Comparison of ENCODE assay signal across 22 cellular contexts in genomic region chr7:114206688-114207087, GRCh38.
DNase-seq lines count a peak whose midpoint lies in the region; ATAC-seq, FAIRE-seq and TF ChIP-seq lines count a peak whose summit lies in the region.
"Had no signal": no experiment of that assay in that cellular context is flagged by ENCODE, and none has a peak within 500 bp of the region (broad histone marks: within the 10 kb centered on the region; RNA-seq: fewer than 3 reads in every experiment).

No MANE protein-coding gene starts in this region.

- ATAC-seq in IMR-90 (ENCODE audit: low read depth) = no peak
- no peak for ATAC-seq in K562
- no peak for ATAC-seq in HG03460 (IDR thresholded peaks at IDR 0.05; ENCODE audit: unreplicated experiment)
- ATAC-seq: CD8-positive, alpha-beta T cell had no signal

- H3K36me3 Mint-ChIP-seq in activated naive CD4-positive, alpha-beta T cell treated with anti-CD3 and anti-CD28 coated beads, Interleukin-2, amount 10 ng/mL, durations not matched to agents 7 days and 5 days = no peaks in the 10 kb centered on the region
- H3K36me3 Mint-ChIP-seq: CD8-positive, alpha-beta T cell had no signal

- H3K9me3 ChIP-seq in IMR-90 (ENCODE audit: control insufficient read depth, insufficient read depth, low read length) (no peaks in the 10 kb centered on the region), K562 (replicated peaks; ENCODE audit: control insufficient read depth, insufficient read depth, low read depth, low read length) (peaks cover 4% of the 10 kb centered on the region)
- H3K9me3 ChIP-seq: Caco-2 had no signal

- no peak overlapping the region for H4K8ac ChIP-seq in IMR-90 (ENCODE audit: low read depth in 2 of 2, low read length in 2 of 2)

- no peak for TF ChIP-seq CTCF in IMR-90 (conservative IDR thresholded peaks at IDR 0.05; ENCODE audit: low read depth, low read length)
- TF ChIP-seq CTCF in K562 (IDR thresholded peaks at IDR 0.05 in 2 of 3, conservative IDR thresholded peaks at IDR 0.05 in 1 of 3; ENCODE audit: insufficient read depth in 2 of 3, low read depth in 1 of 3, low read length in 3 of 3) = no peak

- H3K79me2 ChIP-seq in K562 (ENCODE audit: control insufficient read depth, insufficient read depth, low read length) = no peaks in the 10 kb centered on the region

- CTCF ChIA-PET in activated naive CD4-positive, alpha-beta T cell treated with anti-CD3 and anti-CD28 coated beads, Interleukin-2, amount 10 ng/mL, durations not matched to agents 7 days and 5 days (lab: Charles Lee) = no interaction called here
- CTCF ChIA-PET in IMR-90 (lab: Yijun Ruan, JAX) (no interaction called here), K562 (lab: Yijun Ruan, JAX; ENCODE audit: low intra/inter-chr PET ratio) (no interaction called here)

- intact Hi-C loops in IMR-90 (cut with micrococcal nuclease) = no loop called here
- intact Hi-C loops in K562 (cut with micrococcal nuclease) = no loop called here

- dilution Hi-C loops in IMR-90 (cut with HindIII; ENCODE audit: low sequenced_read_pairs, unreplicated experiment) = no loop called here

- no peaks in the 10 kb centered on the region for H3K4me1 ChIP-seq in IMR-90 (ENCODE audit: control insufficient read depth, insufficient read depth, low read length)
- no peaks in the 10 kb centered on the region for H3K4me1 ChIP-seq in K562 (replicated peaks in 1 of 2; ENCODE audit: control insufficient read depth in 2 of 2, insufficient read depth in 2 of 2, low read length in 2 of 2)
- H3K4me1 ChIP-seq: BLaER1 treated with 17β-estradiol and CSF1 and Interleukin-3, amounts not matched to agents 10 nM and 100 nM; Caco-2 had no signal

- H2AK9ac ChIP-seq in IMR-90 (replicated peaks; ENCODE audit: low read depth, low read length, poor library complexity) = no peak overlapping the region

- no peak overlapping the region for H4K5ac ChIP-seq in IMR-90 (ENCODE audit: low read depth, low read length)

- no peak overlapping the region for H2BK5ac ChIP-seq in IMR-90 (ENCODE audit: low read depth, low read length, poor library complexity, severe bottlenecking)

- H3K4me3 ChIP-seq in IMR-90 (ENCODE audit: insufficient read depth, low read depth, low read length) = no peak overlapping the region
- H3K4me3 ChIP-seq in K562 = no peak overlapping the region
- H3K4me3 ChIP-seq: BLaER1 treated with 17β-estradiol and CSF1 and Interleukin-3, amounts not matched to agents 10 nM and 100 nM had no signal

- in situ Hi-C loops in IMR-90 (cut with MboI; ENCODE audit: low sequenced_read_pairs) (no loop called here), K562 (cut with MboI) (no loop called here)

- no peak overlapping the region for H3K4ac ChIP-seq in IMR-90 (ENCODE audit: low read depth, low read length)

- no peak overlapping the region for H3K14ac ChIP-seq in IMR-90 (replicated peaks; ENCODE audit: low read depth, low read length)

- H3K27me3 Mint-ChIP-seq in activated naive CD4-positive, alpha-beta T cell treated with anti-CD3 and anti-CD28 coated beads, Interleukin-2, amount 10 ng/mL, durations not matched to agents 7 days and 5 days = no peaks in the 10 kb centered on the region
- H3K27me3 Mint-ChIP-seq: B cell; CD4-positive, alpha-beta T cell had no signal

- H2BK20ac ChIP-seq in IMR-90 (ENCODE audit: low read depth, low read length) = no peak overlapping the region

- H3K9me3 Mint-ChIP-seq in activated naive CD4-positive, alpha-beta T cell treated with anti-CD3 and anti-CD28 coated beads, Interleukin-2, amount 10 ng/mL, durations not matched to agents 7 days and 5 days = no peaks in the 10 kb centered on the region
- H3K9me3 Mint-ChIP-seq: CD4-positive, alpha-beta T cell; CD8-positive, alpha-beta T cell had no signal

- POLR2A ChIA-PET in IMR-90 (lab: Charles Lee; ENCODE audit: unreplicated experiment) = no interaction called here
- POLR2A ChIA-PET in K562 (lab: Yijun Ruan, JAX) = no interaction called here

- no CpG with 5 or more reads among the region's 1 CpG for WGBS in IMR-90 (ENCODE audit: extremely low coverage in 2 of 2, insufficient read length in 1 of 2), 2 experiments
- 0% methylated on average over 1 of the region's 1 CpG for WGBS in K562 (ENCODE audit: insufficient coverage, low coverage, missing lambda C conversion rate)

- no TSS peak for BruUV-seq in IMR-90 (replicated peaks; lab: Mats Ljungman, UMichigan)
- no TSS peak for BruUV-seq in K562 (replicated peaks; lab: Mats Ljungman, UMichigan)

- H3K4me1 Mint-ChIP-seq in activated naive CD4-positive, alpha-beta T cell treated with anti-CD3 and anti-CD28 coated beads, Interleukin-2, amount 10 ng/mL, durations not matched to agents 7 days and 5 days = no peaks in the 10 kb centered on the region
- H3K4me1 Mint-ChIP-seq: B cell had no signal

- TF ChIP-seq RAD21 in IMR-90 (IDR thresholded peaks at IDR 0.05; ENCODE audit: low read length) (no peak), K562 (CRISPR knock-in tag; conservative IDR thresholded peaks at IDR 0.05 in 1 of 2, IDR thresholded peaks at IDR 0.05 in 1 of 2) (no peak)

- no peak for TF ChIP-seq EP300 in K562 (IDR thresholded peaks at IDR 0.05; ENCODE audit: low read length)

- H4K20me1 ChIP-seq in IMR-90 (ENCODE audit: insufficient read depth, low read length) = no peaks in the 10 kb centered on the region
- H4K20me1 ChIP-seq in K562 (replicated peaks; ENCODE audit: control insufficient read depth, insufficient read depth, low read length) = no peaks in the 10 kb centered on the region
- H4K20me1 ChIP-seq: BLaER1 treated with 17β-estradiol and CSF1 and Interleukin-3, amounts not matched to agents 10 nM and 100 nM had no signal

- no peak for DNase-seq in activated naive CD4-positive, alpha-beta T cell treated with anti-CD3 and anti-CD28 coated beads, Interleukin-2, amount 10 ng/mL, durations not matched to agents 7 days and 5 days
- no peak for DNase-seq in activated naive CD4-positive, alpha-beta T cell (lab: John Stamatoyannopoulos, UW)
- DNase-seq in IMR-90 (no peak), K562 (ENCODE audit: extremely low read depth in 1 of 4, low spot score in 3 of 4) (no peak)
- no peak for DNase-seq in stimulated activated CD4-positive, alpha-beta T cell treated with anti-CD3 and anti-CD28 coated beads, Interleukin-4, amount 100 ng/mL, for 1 hour
- DNase-seq: AML-193; Caco-2; Calu3; CD4-positive, alpha-beta T cell; CD8-positive, alpha-beta T cell; DMS79 treated with DMSO at 0.1 percent for 48 hours; GF-D8 had no signal

- no peak overlapping the region for H2AFZ ChIP-seq in IMR-90 (replicated peaks; ENCODE audit: low read length, poor library complexity)
- H2AFZ ChIP-seq in K562 (ENCODE audit: low read depth, low read length) = no peak overlapping the region

- H3K9me1 ChIP-seq in IMR-90 (ENCODE audit: insufficient read depth, low read length) (no peaks in the 10 kb centered on the region), K562 (ENCODE audit: control insufficient read depth, insufficient read depth, low read length) (no peaks in the 10 kb centered on the region)

- H3K4me2 ChIP-seq in IMR-90 (ENCODE audit: low read depth, low read length) (no peak overlapping the region), K562 (ENCODE audit: insufficient read depth, low read length) (no peak overlapping the region)
- H3K4me2 ChIP-seq: BLaER1 treated with 17β-estradiol and CSF1 and Interleukin-3, amounts not matched to agents 10 nM and 100 nM had no signal

- H3K27ac ChIP-seq in IMR-90 (ENCODE audit: insufficient read depth, low read length) (no peak overlapping the region), K562 (ENCODE audit: extremely low read depth, low read depth, low read length) (no peak overlapping the region)
- H3K27ac ChIP-seq: 22Rv1; BLaER1 treated with 17β-estradiol and CSF1 and Interleukin-3, amounts not matched to agents 10 nM and 100 nM; C4-2B had no signal

- no peak overlapping the region for H3K56ac ChIP-seq in IMR-90 (ENCODE audit: extremely low read depth, insufficient read depth, low read length)

- peak overlapping the region; percentile 40 for H3K27ac Mint-ChIP-seq in activated naive CD4-positive, alpha-beta T cell treated with anti-CD3 and anti-CD28 coated beads, Interleukin-2, amount 10 ng/mL, durations not matched to agents 7 days and 5 days
- H3K27ac Mint-ChIP-seq: B cell; CD4-positive, alpha-beta T cell; CD8-positive, alpha-beta T cell had no signal

- no peak overlapping the region for H3K18ac ChIP-seq in IMR-90 (ENCODE audit: low read depth, low read length)

- H3K9ac ChIP-seq in IMR-90 (ENCODE audit: low read depth, low read length) = no peak overlapping the region
- H3K9ac ChIP-seq in K562 (ENCODE audit: insufficient read depth in 1 of 2, low read depth in 2 of 2, low read length in 2 of 2) = no peak overlapping the region
- H3K9ac ChIP-seq: BLaER1 treated with 17β-estradiol and CSF1 and Interleukin-3, amounts not matched to agents 10 nM and 100 nM had no signal

- no peak overlapping the region for H2AK5ac ChIP-seq in IMR-90 (ENCODE audit: low read depth, low read length)

- no peak overlapping the region for H2BK15ac ChIP-seq in IMR-90 (ENCODE audit: low read depth, low read length)

- H3K27me3 ChIP-seq in IMR-90 (ENCODE audit: control insufficient read depth, insufficient read depth, low read length) (no peaks in the 10 kb centered on the region), K562 (ENCODE audit: control insufficient read depth in 2 of 2, insufficient read depth in 2 of 2, low read length in 2 of 2) (no peaks in the 10 kb centered on the region)
- H3K27me3 ChIP-seq: BLaER1 treated with 17β-estradiol and CSF1 and Interleukin-3, amounts not matched to agents 10 nM and 100 nM had no signal

- TF ChIP-seq POLR2A in IMR-90 (IDR thresholded peaks at IDR 0.05; ENCODE audit: low read depth, low read length) (no peak), K562 (conservative IDR thresholded peaks at IDR 0.05) (no peak)

- H3K4me3 Mint-ChIP-seq in activated naive CD4-positive, alpha-beta T cell treated with anti-CD3 and anti-CD28 coated beads, Interleukin-2, amount 10 ng/mL, durations not matched to agents 7 days and 5 days = no peak overlapping the region
- H3K4me3 Mint-ChIP-seq: B cell; CD4-positive, alpha-beta T cell; CD8-positive, alpha-beta T cell had no signal

- H3K79me1 ChIP-seq in IMR-90 (ENCODE audit: low read depth in 1 of 2, low read length in 2 of 2) = no peaks in the 10 kb centered on the region

- no peak overlapping the region for H2BK120ac ChIP-seq in IMR-90 (ENCODE audit: low read depth, low read length)

- H3K36me3 ChIP-seq in IMR-90 (ENCODE audit: control insufficient read depth, insufficient read depth, low read length) (no peaks in the 10 kb centered on the region), K562 (ENCODE audit: control insufficient read depth, insufficient read depth, low read length) (no peaks in the 10 kb centered on the region)
- H3K36me3 ChIP-seq: BLaER1 treated with 17β-estradiol and CSF1 and Interleukin-3, amounts not matched to agents 10 nM and 100 nM had no signal

- FAIRE-seq in A204.1 (lab: Jason Lieb, UNC) = peak; percentile 6
- no peak for FAIRE-seq in K562 (lab: Jason Lieb, UNC)
- FAIRE-seq: D721Med, G401.6, GM12892, GM18507 had no signal

- no peak overlapping the region for H4K91ac ChIP-seq in IMR-90 (ENCODE audit: insufficient read depth, low read depth, low read length)

- no peak overlapping the region for H3K23ac ChIP-seq in IMR-90 (ENCODE audit: low read depth, low read length)

TF ChIP-seq in IMR-90, 13 proteins besides CTCF, POLR2A, EP300 and RAD21 (continues in another document):
- TF ChIP-seq CEBPB (IDR thresholded peaks at IDR 0.05; ENCODE audit: low read depth, low read length) = no peak
